Comparison of ENCODE assay signal across 18 cellular contexts in genomic region chr14:86673523-86673969, GRCh38.
DNase-seq lines count a peak whose midpoint lies in the region; ATAC-seq, FAIRE-seq and TF ChIP-seq lines count a peak whose summit lies in the region.
"Had no signal": no experiment of that assay in that cellular context is flagged by ENCODE, and none has a peak within 500 bp of the region (broad histone marks: within the 10 kb centered on the region; RNA-seq: fewer than 3 reads in every experiment).

No MANE protein-coding gene starts in this region.

- no peaks in the 10 kb centered on the region for H3K27me3 Mint-ChIP-seq in CD14-positive monocyte (ENCODE audit: low read depth in 3 of 3)
- H3K27me3 Mint-ChIP-seq: activated B cell treated with CpG ODN at 0.5 μM for 24 hours had no signal

- no peaks in the 10 kb centered on the region for H3K36me3 Mint-ChIP-seq in CD14-positive monocyte

- intact Hi-C loops in CD14-positive monocyte (cut with micrococcal nuclease) = no loop called here

- H3K9me3 Mint-ChIP-seq in CD14-positive monocyte = peaks cover 0 to 5% (median under 1%) of the 10 kb centered on the region in 7 donors

- DNase-seq in A172 (ENCODE audit: low spot score) = peak; percentile 4
- DNase-seq in HPDE6-E6E7 (ENCODE audit: extremely low spot score) = peak; percentile 73
- peak; percentile 67 for DNase-seq in bronchial epithelial cell (ENCODE audit: low read depth)
- peak; percentile 41 for DNase-seq in lung (ENCODE audit: low spot score)
- DNase-seq in activated CD4-positive, alpha-beta T cell treated with anti-CD3 and anti-CD28 coated beads, Interleukin-2, amount 50 U/mL, for 48 hours = no peak
- no peak for DNase-seq in activated gamma-delta T cell treated with Interleukin-2 at 50 U/mL for 16 hours
- no peak for DNase-seq in CD14-positive monocyte (ENCODE audit: low spot score)
- DNase-seq: activated B cell treated with CpG ODN at 0.5 μM for 24 hours; H7; NCI-H1694; NCI-H446; SIG-M5; small intestine; stimulated activated CD4-positive, alpha-beta T cell treated with anti-CD3 and anti-CD28 coated beads, Interleukin-4, amount 100 ng/mL, for 24 hours; substantia nigra; T-helper 2 cell had no signal

- no peak overlapping the region for H3K4me3 ChIP-seq in bronchial epithelial cell (ENCODE audit: low read depth, low read length)
- H3K4me3 ChIP-seq in lung = no peak overlapping the region
- H3K4me3 ChIP-seq: esophagus muscularis mucosa had no signal

- H3K4me1 ChIP-seq in lung (ENCODE audit: control insufficient read depth in 2 of 2, insufficient read depth in 2 of 2, low read length in 2 of 2) = no peaks in the 10 kb centered on the region
- H3K4me1 ChIP-seq: esophagus muscularis mucosa had no signal

- H3K27ac Mint-ChIP-seq in CD14-positive monocyte = no peak overlapping the region
- H3K27ac Mint-ChIP-seq: activated B cell treated with CpG ODN at 0.5 μM for 24 hours had no signal

- H3K4me1 Mint-ChIP-seq in CD14-positive monocyte = no peaks in the 10 kb centered on the region
- H3K4me1 Mint-ChIP-seq: activated B cell treated with CpG ODN at 0.5 μM for 24 hours had no signal

- FAIRE-seq in bronchial epithelial cell (lab: Jason Lieb, UNC) = peak; percentile 84
- FAIRE-seq: small intestine had no signal

- TF ChIP-seq CTCF in bronchial epithelial cell (IDR thresholded peaks at IDR 0.05; ENCODE audit: insufficient read depth, low read length, severe bottlenecking) (no peak), lung (IDR thresholded peaks at IDR 0.05; ENCODE audit: control extremely low read depth, extremely low read depth) (no peak), CD14-positive monocyte (IDR thresholded peaks at IDR 0.05) (no peak)

- H3K36me3 ChIP-seq in bronchial epithelial cell (ENCODE audit: control insufficient read depth, insufficient read depth, low read length) (no peaks in the 10 kb centered on the region), lung (ENCODE audit: control insufficient read depth in 2 of 2, insufficient read depth in 2 of 2, low read length in 2 of 2) (no peaks in the 10 kb centered on the region)
- H3K36me3 ChIP-seq: esophagus muscularis mucosa had no signal

- H3K9me3 ChIP-seq in lung (ENCODE audit: control insufficient read depth in 2 of 2, insufficient read depth in 1 of 2, low read length in 1 of 2) = no peaks in the 10 kb centered on the region
- H3K9me3 ChIP-seq: esophagus muscularis mucosa had no signal

- H3K27ac ChIP-seq in lung (ENCODE audit: low read depth in 1 of 2, low read length in 1 of 2) = no peak overlapping the region
- H3K27ac ChIP-seq: esophagus muscularis mucosa had no signal

- ATAC-seq in lung (ENCODE audit: insufficient read depth, low FRiP score) (peak; percentile 66), GM18498 (IDR thresholded peaks at IDR 0.05; ENCODE audit: unreplicated experiment) (no peak)

- H3K4me3 Mint-ChIP-seq in CD14-positive monocyte = no peak overlapping the region
- H3K4me3 Mint-ChIP-seq: activated B cell treated with CpG ODN at 0.5 μM for 24 hours had no signal

- H3K27me3 ChIP-seq in bronchial epithelial cell (ENCODE audit: control insufficient read depth, insufficient read depth, low read length) = no peaks in the 10 kb centered on the region
- no peaks in the 10 kb centered on the region for H3K27me3 ChIP-seq in lung (ENCODE audit: control insufficient read depth, insufficient read depth)
- H3K27me3 ChIP-seq: esophagus muscularis mucosa had no signal

Comparison
In these comparisons a context has a peak if more than half of its experiments do, and no peak if none do; other contexts are left out.
1. DNase-seq: peak in A172 (single experiment), HPDE6-E6E7 (single experiment), bronchial epithelial cell (single experiment) and lung (single experiment); none in activated CD4-positive, alpha-beta T cell treated with anti-CD3 and anti-CD28 coated beads, Interleukin-2, amount 50 U/mL, for 48 hours (0 of 2), activated gamma-delta T cell treated with Interleukin-2 at 50 U/mL for 16 hours (single experiment) and CD14-positive monocyte (single experiment).